ENCODE assay signal across 24 cellular contexts in the genomic region with DNA sequence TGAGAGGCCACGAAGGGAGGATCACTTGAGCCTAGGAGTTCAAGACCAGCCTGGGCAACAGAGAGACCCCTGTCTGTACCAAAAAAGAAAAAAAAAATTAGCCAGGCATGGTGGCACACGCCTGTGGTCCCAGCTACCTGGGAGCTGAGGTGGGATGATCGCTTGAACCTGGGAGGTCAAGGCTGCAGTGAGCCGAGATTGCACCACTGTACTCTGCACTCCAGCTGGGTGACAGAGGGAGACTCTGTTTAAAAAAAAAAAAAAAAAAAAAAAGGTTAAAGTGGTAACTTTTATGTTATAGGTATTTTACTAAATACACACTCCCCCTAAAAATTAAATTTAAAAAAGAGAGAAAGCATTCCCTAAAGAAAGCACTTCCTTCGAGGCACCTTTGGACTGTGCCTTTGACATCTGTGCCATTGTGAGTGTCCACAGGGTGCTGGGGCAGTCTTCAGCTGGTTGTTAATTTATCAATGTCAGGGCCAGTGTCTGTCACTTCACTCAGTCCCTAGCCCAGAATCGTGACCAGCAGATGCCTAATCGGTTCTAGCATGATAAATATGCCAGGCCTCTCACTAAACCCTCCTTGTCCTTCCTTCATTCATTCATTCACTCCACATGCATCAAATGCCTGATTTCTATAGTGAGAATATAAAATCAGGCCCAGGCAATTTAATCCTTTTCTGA.
"Had no signal": no experiment of that assay in that cellular context is flagged by ENCODE, and none has a peak within 500 bp of the region (broad histone marks: within the 10 kb centered on the region; RNA-seq: fewer than 3 reads in every experiment).

No MANE protein-coding gene starts in this region.

- H3K4me3 Mint-ChIP-seq: activated CD4-positive, alpha-beta memory T cell treated with anti-CD3 and anti-CD28 coated beads for 36 hours; activated CD4-positive, alpha-beta T cell treated with anti-CD3 and anti-CD28 coated beads, Interleukin-2, amount 10 ng/mL, durations not matched to agents 24 days and 14 days; activated naive CD4-positive, alpha-beta T cell treated with anti-CD3 and anti-CD28 coated beads, Interleukin-2, amount 10 ng/mL, durations not matched to agents 7 days and 5 days; activated naive CD8-positive, alpha-beta T cell treated with anti-CD3 and anti-CD28 coated beads, Interleukin-2, amount 10 ng/mL, durations not matched to agents 7 days and 5 days; activated T-cell treated with anti-CD3 and anti-CD28 coated beads, Interleukin-2, amount 50 U/mL, for 24 hours; brain; effector memory CD8-positive, alpha-beta T cell; nephron had no signal

- H3K9me3 Mint-ChIP-seq: activated CD4-positive, alpha-beta memory T cell treated with anti-CD3 and anti-CD28 coated beads for 36 hours; activated CD4-positive, alpha-beta T cell treated with anti-CD3 and anti-CD28 coated beads, Interleukin-2, amount 10 ng/mL, durations not matched to agents 24 days and 14 days; activated naive CD4-positive, alpha-beta T cell treated with anti-CD3 and anti-CD28 coated beads, Interleukin-2, amount 10 ng/mL, durations not matched to agents 7 days and 5 days; activated naive CD8-positive, alpha-beta T cell treated with anti-CD3 and anti-CD28 coated beads, Interleukin-2, amount 10 ng/mL, durations not matched to agents 7 days and 5 days; activated T-cell treated with anti-CD3 and anti-CD28 coated beads, Interleukin-2, amount 50 U/mL, for 24 hours; effector memory CD8-positive, alpha-beta T cell had no signal

- H3K36me3 ChIP-seq: ascending aorta, gastroesophageal sphincter, prostate gland, right atrium auricular region, uterus had no signal

- H3K4me1 Mint-ChIP-seq: activated CD4-positive, alpha-beta T cell treated with anti-CD3 and anti-CD28 coated beads, Interleukin-2, amount 10 ng/mL, durations not matched to agents 24 days and 14 days; activated naive CD4-positive, alpha-beta T cell treated with anti-CD3 and anti-CD28 coated beads, Interleukin-2, amount 10 ng/mL, durations not matched to agents 7 days and 5 days had no signal

- H3K9me3 ChIP-seq: ascending aorta, gastroesophageal sphincter, mucosa of descending colon, prostate gland, right atrium auricular region, testis, uterus had no signal

- ATAC-seq: effector memory CD8-positive, alpha-beta T cell; gastroesophageal sphincter; left ventricle myocardium superior; mucosa of descending colon had no signal

- H3K79me2 ChIP-seq: hepatocyte had no signal

- H3K4me1 ChIP-seq: ascending aorta, gastroesophageal sphincter, prostate gland, right atrium auricular region, testis, uterus had no signal

- H3K4me3 ChIP-seq: ascending aorta, gastroesophageal sphincter, hepatocyte, mucosa of descending colon, prostate gland, right atrium auricular region, testis, uterus had no signal

- H3K27ac Mint-ChIP-seq: activated CD4-positive, alpha-beta memory T cell treated with anti-CD3 and anti-CD28 coated beads for 36 hours; activated CD4-positive, alpha-beta T cell treated with anti-CD3 and anti-CD28 coated beads, Interleukin-2, amount 10 ng/mL, durations not matched to agents 24 days and 14 days; activated naive CD4-positive, alpha-beta T cell treated with anti-CD3 and anti-CD28 coated beads, Interleukin-2, amount 10 ng/mL, durations not matched to agents 7 days and 5 days; activated naive CD8-positive, alpha-beta T cell treated with anti-CD3 and anti-CD28 coated beads, Interleukin-2, amount 10 ng/mL, durations not matched to agents 7 days and 5 days; activated T-cell treated with anti-CD3 and anti-CD28 coated beads, Interleukin-2, amount 50 U/mL, for 24 hours; effector memory CD8-positive, alpha-beta T cell; nephron had no signal

- H3K27me3 ChIP-seq: ascending aorta, hepatocyte, right atrium auricular region, testis, uterus had no signal

- H3K4me2 ChIP-seq: hepatocyte had no signal

- H2AFZ ChIP-seq: hepatocyte had no signal

- H3K36me3 Mint-ChIP-seq: activated CD4-positive, alpha-beta memory T cell treated with anti-CD3 and anti-CD28 coated beads for 36 hours; activated naive CD4-positive, alpha-beta T cell treated with anti-CD3 and anti-CD28 coated beads, Interleukin-2, amount 10 ng/mL, durations not matched to agents 7 days and 5 days; activated naive CD8-positive, alpha-beta T cell treated with anti-CD3 and anti-CD28 coated beads, Interleukin-2, amount 10 ng/mL, durations not matched to agents 7 days and 5 days; brain had no signal

- H3K27ac ChIP-seq: ascending aorta, gastroesophageal sphincter, hepatocyte, prostate gland, right atrium auricular region, testis, uterus had no signal

- DNase-seq: activated CD4-positive, alpha-beta memory T cell treated with anti-CD3 and anti-CD28 coated beads for 36 hours; activated CD4-positive, alpha-beta T cell treated with anti-CD3 and anti-CD28 coated beads, Interleukin-2, amount 10 ng/mL, durations not matched to agents 24 days and 14 days; activated CD4-positive, CD25-positive, alpha-beta regulatory T cell treated with anti-CD3 and anti-CD28 coated beads, Interleukin-2, amount 50 U/mL, for 72 hours; activated CD8-positive, alpha-beta memory T cell treated with anti-CD3 and anti-CD28 coated beads, Interleukin-2, amount 50 U/mL, for 48 hours; activated gamma-delta T cell; activated naive CD4-positive, alpha-beta T cell treated with anti-CD3 and anti-CD28 coated beads, Interleukin-2, amount 10 ng/mL, durations not matched to agents 7 days and 5 days; activated naive CD8-positive, alpha-beta T cell treated with anti-CD3 and anti-CD28 coated beads, Interleukin-2, amount 10 ng/mL, durations not matched to agents 7 days and 5 days; activated T-cell treated with anti-CD3 and anti-CD28 coated beads, Interleukin-2, amount 50 U/mL, for 24 hours; cortex of kidney; effector memory CD8-positive, alpha-beta T cell; islet precursor cell; left ventricle myocardium superior; mucosa of descending colon; stimulated activated CD4-positive, alpha-beta T cell treated with anti-CD3 and anti-CD28 coated beads, Interleukin-2, amount 100 ng/mL, for 48 hours; stimulated activated naive CD4-positive, alpha-beta T cell treated with Interleukin-2 at 50 U/mL for 16 hours; testis; uterus had no signal
